ENCODE assay signal across 16 cellular contexts in the genomic region with DNA sequence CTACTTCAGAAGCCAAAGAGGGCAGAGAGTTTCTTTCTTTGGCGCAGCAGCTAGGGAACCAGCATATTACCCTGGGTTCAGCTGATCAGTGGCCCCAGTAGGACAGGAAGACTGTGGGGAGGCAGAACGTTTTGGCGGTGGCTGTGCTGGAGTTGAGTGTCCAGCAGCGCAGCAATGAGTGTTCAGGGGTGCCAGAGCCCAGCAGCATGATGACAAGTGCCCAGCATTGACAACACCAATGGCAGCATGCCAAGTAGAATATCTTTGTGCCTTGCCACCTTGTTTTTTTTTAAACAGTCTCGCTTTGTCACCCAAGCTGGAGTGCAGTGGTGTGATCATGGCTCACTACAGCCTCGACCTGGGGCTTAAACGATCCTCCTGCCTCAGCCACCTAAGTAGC.
"Had no signal": no experiment of that assay in that cellular context is flagged by ENCODE, and none has a peak within 500 bp of the region (broad histone marks: within the 10 kb centered on the region; RNA-seq: fewer than 3 reads in every experiment).

No MANE protein-coding gene starts in this region.

- FAIRE-seq: colon, frontal cortex, kidney had no signal

- H3K4me3 ChIP-seq: uterus had no signal

- H3K9me3 ChIP-seq: uterus had no signal

- ATAC-seq: activated CD8-positive, alpha-beta T cell treated with anti-CD3 and anti-CD28 coated beads, Interleukin-2, amount 10 ng/mL, durations not matched to agents 7 days and 5 days; natural killer cell; stimulated activated naive B cell treated with anti-CD40 and anti-IgM and Interleukin-4, amounts not matched to agents 10 μg/mL and 1 μg/mL and 100 μg/mL, for 72 hours; T-cell had no signal

- DNase-seq: activated CD4-positive, alpha-beta T cell treated with anti-CD3 and anti-CD28 coated beads, Interleukin-2, amount 10 ng/mL, durations not matched to agents 24 days and 14 days; activated CD8-positive, alpha-beta T cell treated with anti-CD3 and anti-CD28 coated beads, Interleukin-2, amount 10 ng/mL, durations not matched to agents 7 days and 5 days; activated naive CD4-positive, alpha-beta T cell treated with anti-CD3 and anti-CD28 coated beads for 36 hours; activated T-cell treated with anti-CD3 and anti-CD28 coated beads, Interleukin-2, amount 50 U/mL, for 24 hours; central memory CD4-positive, alpha-beta T cell; kidney; natural killer cell; stimulated activated naive B cell treated with anti-CD40 and anti-IgM and Interleukin-4, amounts not matched to agents 10 μg/mL and 1 μg/mL and 100 μg/mL, for 72 hours; T-cell; T-helper 9 cell; uterus had no signal

- H3K4me1 ChIP-seq: uterus had no signal

- H3K4me1 Mint-ChIP-seq: activated CD4-positive, alpha-beta T cell treated with anti-CD3 and anti-CD28 coated beads, Interleukin-2, amount 10 ng/mL, durations not matched to agents 24 days and 14 days; memory B cell; natural killer cell; stimulated activated naive B cell treated with anti-CD40 and anti-IgM and Interleukin-4, amounts not matched to agents 10 μg/mL and 1 μg/mL and 100 μg/mL, for 72 hours; T-cell had no signal

- H3K36me3 ChIP-seq: uterus had no signal

- H3K27ac Mint-ChIP-seq: activated CD4-positive, alpha-beta T cell treated with anti-CD3 and anti-CD28 coated beads, Interleukin-2, amount 10 ng/mL, durations not matched to agents 24 days and 14 days; activated CD8-positive, alpha-beta T cell treated with anti-CD3 and anti-CD28 coated beads, Interleukin-2, amount 10 ng/mL, durations not matched to agents 7 days and 5 days; activated naive CD4-positive, alpha-beta T cell treated with anti-CD3 and anti-CD28 coated beads for 36 hours; activated T-cell treated with anti-CD3 and anti-CD28 coated beads, Interleukin-2, amount 50 U/mL, for 24 hours; activated T-helper 2 cell treated with anti-CD3 and anti-CD28 coated beads, Interferon-gamma antibody, Interleukin-2, Interleukin-4, amounts not matched to agents 10 μg/mL and 5 μg/mL and 100 μg/mL, durations not matched to agents 14 hours and 24 hours and 36 hours; brain; memory B cell; natural killer cell; stimulated activated naive B cell treated with anti-CD40 and anti-IgM and Interleukin-4, amounts not matched to agents 10 μg/mL and 1 μg/mL and 100 μg/mL, for 72 hours; T-cell had no signal

- H3K4me3 Mint-ChIP-seq: activated CD4-positive, alpha-beta T cell treated with anti-CD3 and anti-CD28 coated beads, Interleukin-2, amount 10 ng/mL, durations not matched to agents 24 days and 14 days; activated CD8-positive, alpha-beta T cell treated with anti-CD3 and anti-CD28 coated beads, Interleukin-2, amount 10 ng/mL, durations not matched to agents 7 days and 5 days; activated naive CD4-positive, alpha-beta T cell treated with anti-CD3 and anti-CD28 coated beads for 36 hours; activated T-cell treated with anti-CD3 and anti-CD28 coated beads, Interleukin-2, amount 50 U/mL, for 24 hours; brain; memory B cell; natural killer cell; stimulated activated naive B cell treated with anti-CD40 and anti-IgM and Interleukin-4, amounts not matched to agents 10 μg/mL and 1 μg/mL and 100 μg/mL, for 72 hours; T-cell had no signal

- H3K9me3 Mint-ChIP-seq: activated CD4-positive, alpha-beta T cell treated with anti-CD3 and anti-CD28 coated beads, Interleukin-2, amount 10 ng/mL, durations not matched to agents 24 days and 14 days; activated naive CD4-positive, alpha-beta T cell treated with anti-CD3 and anti-CD28 coated beads for 36 hours; activated T-cell treated with anti-CD3 and anti-CD28 coated beads, Interleukin-2, amount 50 U/mL, for 24 hours; activated T-helper 2 cell treated with anti-CD3 and anti-CD28 coated beads, Interferon-gamma antibody, Interleukin-2, Interleukin-4, amounts not matched to agents 10 μg/mL and 5 μg/mL and 100 μg/mL, durations not matched to agents 14 hours and 24 hours and 36 hours; memory B cell; natural killer cell; stimulated activated naive B cell treated with anti-CD40 and anti-IgM and Interleukin-4, amounts not matched to agents 10 μg/mL and 1 μg/mL and 100 μg/mL, for 72 hours; T-cell had no signal

- H3K36me3 Mint-ChIP-seq: brain; memory B cell; natural killer cell; stimulated activated naive B cell treated with anti-CD40 and anti-IgM and Interleukin-4, amounts not matched to agents 10 μg/mL and 1 μg/mL and 100 μg/mL, for 72 hours; T-cell had no signal

- H3K27me3 ChIP-seq: uterus had no signal

- H3K27ac ChIP-seq: uterus had no signal
